ENCODE assay signal across 8 cellular contexts in genomic region chr7:135414850-135415439, GRCh38.
DNase-seq lines count a peak whose midpoint lies in the region; ATAC-seq, FAIRE-seq and TF ChIP-seq lines count a peak whose summit lies in the region.

No MANE protein-coding gene starts in this region.

- ATAC-seq in K562 (peak; percentile 99), lung (ENCODE audit: insufficient read depth, low FRiP score) (no peak)

- BruUV-seq in K562 (replicated peaks; lab: Mats Ljungman, UMichigan): no TSS peak

- H3K27me3 ChIP-seq in NT2/D1 (ENCODE audit: insufficient read depth, insufficient read length): no peaks in the 10 kb centered on the region
- H3K27me3 ChIP-seq in K562 (ENCODE audit: control insufficient read depth in 2 of 2, insufficient read depth in 2 of 2, low read length in 2 of 2): no peaks in the 10 kb centered on the region
- H3K27me3 ChIP-seq in lung (ENCODE audit: control insufficient read depth, insufficient read depth): no peaks in the 10 kb centered on the region
- no peaks in the 10 kb centered on the region for H3K27me3 ChIP-seq in effector memory CD4-positive, alpha-beta T cell (replicated peaks; ENCODE audit: control insufficient read depth, insufficient read depth, low read length, poor library complexity, severe bottlenecking)
- no peaks in the 10 kb centered on the region for H3K27me3 ChIP-seq in ovary

- H4K20me1 ChIP-seq in K562 (replicated peaks; ENCODE audit: control insufficient read depth, insufficient read depth, low read length): no peaks in the 10 kb centered on the region

- no peak overlapping the region for H2AFZ ChIP-seq in K562 (ENCODE audit: low read depth, low read length)

- H3K9ac ChIP-seq in NT2/D1 (ENCODE audit: insufficient read length, low read depth) (no peak overlapping the region), K562 (ENCODE audit: insufficient read depth in 1 of 2, low read depth in 2 of 2, low read length in 2 of 2) (no peak overlapping the region)

- H3K4me2 ChIP-seq in K562 (ENCODE audit: insufficient read depth, low read length): no peak overlapping the region

- H3K79me2 ChIP-seq in K562 (ENCODE audit: control insufficient read depth, insufficient read depth, low read length): no peaks in the 10 kb centered on the region

- TF ChIP-seq CTCF in K562 (IDR thresholded peaks at IDR 0.05 in 2 of 3, conservative IDR thresholded peaks at IDR 0.05 in 1 of 3; ENCODE audit: insufficient read depth in 2 of 3, low read depth in 1 of 3, low read length in 3 of 3) (peak; percentile 74 to 92 (median 90)), lung (IDR thresholded peaks at IDR 0.05; ENCODE audit: control extremely low read depth, extremely low read depth) (peak; percentile 23), ovary (IDR thresholded peaks at IDR 0.05) (no peak)

- TF ChIP-seq EP300 in K562 (IDR thresholded peaks at IDR 0.05; ENCODE audit: low read length) (no peak), ovary (IDR thresholded peaks at IDR 0.05) (no peak)

- H3K4me1 ChIP-seq in NT2/D1 (ENCODE audit: insufficient read depth, insufficient read length) (no peaks in the 10 kb centered on the region), K562 (replicated peaks in 1 of 2; ENCODE audit: control insufficient read depth in 2 of 2, insufficient read depth in 2 of 2, low read length in 2 of 2) (peaks cover 0 to 5% of the 10 kb centered on the region in 2 experiments; a peak in 2 of 5 replicates), lung (ENCODE audit: control insufficient read depth in 2 of 2, insufficient read depth in 2 of 2, low read length in 2 of 2) (peaks cover 0 to 3% of the 10 kb centered on the region in 2 donors), ovary (ENCODE audit: insufficient read depth) (no peaks in the 10 kb centered on the region)
- no peaks in the 10 kb centered on the region for H3K4me1 ChIP-seq in effector memory CD4-positive, alpha-beta T cell (ENCODE audit: control insufficient read depth, insufficient read depth, low read length, poor library complexity, severe bottlenecking)

- CTCF ChIA-PET in K562 (lab: Yijun Ruan, JAX; ENCODE audit: low intra/inter-chr PET ratio): interaction anchor here (0.5 to 1.9 kb wide), 8 partner anchors 54 to 231 kb away, joined by 3 to 23 read pairs (median 3); partner anchors contain the start of gene NUP205

- H3K9me1 ChIP-seq in K562 (ENCODE audit: control insufficient read depth, insufficient read depth, low read length): no peaks in the 10 kb centered on the region

- intact Hi-C loops in K562 (cut with micrococcal nuclease): loop anchor here (1.0 to 10.0 kb wide), 4 partner anchors 77 to 230 kb away; no protein-coding TSS in a partner anchor
- intact Hi-C loops in ovary (cut with DNase I): no loop called here

- POLR2A ChIA-PET in K562 (lab: Yijun Ruan, JAX): interaction anchor here (0.5 to 1.4 kb wide), 3 partner anchors 12 to 221 kb away, joined by 3 read pairs; no protein-coding TSS in a partner anchor

- H3K4me3 ChIP-seq in NT2/D1 (ENCODE audit: insufficient read length, low read depth): no peak overlapping the region
- no peak overlapping the region for H3K4me3 ChIP-seq in K562
- no peak overlapping the region for H3K4me3 ChIP-seq in lung
- no peak overlapping the region for H3K4me3 ChIP-seq in effector memory CD4-positive, alpha-beta T cell (ENCODE audit: insufficient read depth, low read depth, low read length, poor library complexity, severe bottlenecking)
- no peak overlapping the region for H3K4me3 ChIP-seq in ovary

- in situ Hi-C loops in K562 (cut with MboI): no loop called here

- DNase-seq in DMS114 treated with DMSO at 0.1 percent for 48 hours (lab: John Stamatoyannopoulos, UW; ENCODE audit: unreplicated experiment): peak; percentile 30
- peak; percentile 42 for DNase-seq in H4 (ENCODE audit: low spot score)
- DNase-seq in NT2/D1 (ENCODE audit: low read depth, low spot score): peak; percentile 59
- peak; percentile 67 to 88 (median 76) for DNase-seq in K562 (ENCODE audit: extremely low read depth in 1 of 4, low spot score in 3 of 4)
- no peak for DNase-seq in lung (ENCODE audit: low spot score)
- DNase-seq in 8988T: no peak
- DNase-seq in effector memory CD4-positive, alpha-beta T cell: no peak
- no peak for DNase-seq in ovary

- TF ChIP-seq POLR2A in K562 (conservative IDR thresholded peaks at IDR 0.05): no peak
- no peak for TF ChIP-seq POLR2A in ovary (IDR thresholded peaks at IDR 0.05)

- TF ChIP-seq RAD21 in K562 (CRISPR knock-in tag; conservative IDR thresholded peaks at IDR 0.05 in 1 of 2, IDR thresholded peaks at IDR 0.05 in 1 of 2): peak; percentile 70 to 88

- peak; percentile 87 for FAIRE-seq in K562 (lab: Jason Lieb, UNC)

- H3K9me3 ChIP-seq in NT2/D1 (ENCODE audit: insufficient read depth, low read length) (no peaks in the 10 kb centered on the region), K562 (replicated peaks; ENCODE audit: control insufficient read depth, insufficient read depth, low read depth, low read length) (no peaks in the 10 kb centered on the region), lung (ENCODE audit: control insufficient read depth in 2 of 2, insufficient read depth in 1 of 2, low read length in 1 of 2) (no peaks in the 10 kb centered on the region), ovary (no peaks in the 10 kb centered on the region)
- no peaks in the 10 kb centered on the region for H3K9me3 ChIP-seq in effector memory CD4-positive, alpha-beta T cell (ENCODE audit: control insufficient read depth, low read length)

- peaks cover 17% of the 10 kb centered on the region for H3K36me3 ChIP-seq in NT2/D1 (ENCODE audit: insufficient read depth, insufficient read length, low read length)
- peaks cover 19% of the 10 kb centered on the region; the same call in 2 of the 3 replicates for H3K36me3 ChIP-seq in K562 (ENCODE audit: control insufficient read depth, insufficient read depth, low read length)
- H3K36me3 ChIP-seq in lung (ENCODE audit: control insufficient read depth in 2 of 2, insufficient read depth in 2 of 2, low read length in 2 of 2): peaks cover 2 to 3% of the 10 kb centered on the region in 2 donors
- peaks cover 8% of the 10 kb centered on the region for H3K36me3 ChIP-seq in effector memory CD4-positive, alpha-beta T cell (ENCODE audit: control insufficient read depth, insufficient read depth, low read length)
- H3K36me3 ChIP-seq in ovary: no peaks in the 10 kb centered on the region

- WGBS in K562 (ENCODE audit: insufficient coverage, low coverage, missing lambda C conversion rate): 26% methylated on average over 2 of the region's 2 CpGs
- WGBS in lung, 2 donors: 73 to 87% methylated on average over 2 of the region's 2 CpGs
- WGBS in ovary, 3 donors: 82 to 85% (median 82%) methylated on average over 2 of the region's 2 CpGs

- H3K27ac ChIP-seq in K562 (ENCODE audit: extremely low read depth, low read depth, low read length) (no peak overlapping the region), lung (ENCODE audit: low read depth in 1 of 2, low read length in 1 of 2) (no peak overlapping the region), ovary (no peak overlapping the region)
- no peak overlapping the region for H3K27ac ChIP-seq in effector memory CD4-positive, alpha-beta T cell (ENCODE audit: insufficient read depth, low read length, poor library complexity, severe bottlenecking)

TF ChIP-seq in K562, 482 proteins besides CTCF, POLR2A, EP300 and RAD21 (continues in another document):
- TF ChIP-seq POLR2AphosphoS2 (IDR thresholded peaks at IDR 0.05; ENCODE audit: low read length) (no peak), ZSCAN29 (IDR thresholded peaks at IDR 0.05) (no peak), KLF6 (CRISPR knock-in tag; IDR thresholded peaks at IDR 0.05; ENCODE audit: borderline replicate concordance) (no peak), PRMT5 (CRISPR knock-in tag; IDR thresholded peaks at IDR 0.05) (no peak), SRSF7 (optimal IDR thresholded peaks at IDR 0.05; ENCODE audit: low read depth, low read length) (no peak), DEAF1 (CRISPR knock-in tag; IDR thresholded peaks at IDR 0.05) (peak; percentile 47), SIRT6 (IDR thresholded peaks at IDR 0.05; ENCODE audit: low read depth, low read length) (no peak), JUND (IDR thresholded peaks at IDR 0.05; ENCODE audit: borderline replicate concordance, low read depth, low read length) (no peak), JUND (tag; IDR thresholded peaks at IDR 0.05; ENCODE audit: borderline replicate concordance, low read depth, low read length) (no peak), ZNF274 (IDR thresholded peaks at IDR 0.05; ENCODE audit: borderline replicate concordance, low read depth, low read length) (no peak; the same call in 1 of the 2 replicates)
- TF ChIP-seq, protein P1, sequence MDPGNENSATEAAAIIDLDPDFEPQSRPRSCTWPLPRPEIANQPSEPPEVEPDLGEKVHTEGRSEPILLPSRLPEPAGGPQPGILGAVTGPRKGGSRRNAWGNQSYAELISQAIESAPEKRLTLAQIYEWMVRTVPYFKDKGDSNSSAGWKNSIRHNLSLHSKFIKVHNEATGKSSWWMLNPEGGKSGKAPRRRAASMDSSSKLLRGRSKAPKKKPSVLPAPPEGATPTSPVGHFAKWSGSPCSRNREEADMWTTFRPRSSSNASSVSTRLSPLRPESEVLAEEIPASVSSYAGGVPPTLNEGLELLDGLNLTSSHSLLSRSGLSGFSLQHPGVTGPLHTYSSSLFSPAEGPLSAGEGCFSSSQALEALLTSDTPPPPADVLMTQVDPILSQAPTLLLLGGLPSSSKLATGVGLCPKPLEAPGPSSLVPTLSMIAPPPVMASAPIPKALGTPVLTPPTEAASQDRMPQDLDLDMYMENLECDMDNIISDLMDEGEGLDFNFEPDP (CRISPR knock-in tag; IDR thresholded peaks at IDR 0.05): no peak

Comparison
In these comparisons a context has a peak if more than half of its experiments do, and no peak if none do; other contexts are left out.
1. DNase-seq: peak in DMS114 treated with DMSO at 0.1 percent for 48 hours (single experiment), H4 (single experiment), NT2/D1 (single experiment) and K562 (4 of 4); none in lung (single experiment), 8988T (single experiment), effector memory CD4-positive, alpha-beta T cell (0 of 3) and ovary (0 of 5).
2. CTCF ChIP-seq: peak in K562 (3 of 3) and lung (single experiment); none in ovary (0 of 3).